In the genomic region with DNA sequence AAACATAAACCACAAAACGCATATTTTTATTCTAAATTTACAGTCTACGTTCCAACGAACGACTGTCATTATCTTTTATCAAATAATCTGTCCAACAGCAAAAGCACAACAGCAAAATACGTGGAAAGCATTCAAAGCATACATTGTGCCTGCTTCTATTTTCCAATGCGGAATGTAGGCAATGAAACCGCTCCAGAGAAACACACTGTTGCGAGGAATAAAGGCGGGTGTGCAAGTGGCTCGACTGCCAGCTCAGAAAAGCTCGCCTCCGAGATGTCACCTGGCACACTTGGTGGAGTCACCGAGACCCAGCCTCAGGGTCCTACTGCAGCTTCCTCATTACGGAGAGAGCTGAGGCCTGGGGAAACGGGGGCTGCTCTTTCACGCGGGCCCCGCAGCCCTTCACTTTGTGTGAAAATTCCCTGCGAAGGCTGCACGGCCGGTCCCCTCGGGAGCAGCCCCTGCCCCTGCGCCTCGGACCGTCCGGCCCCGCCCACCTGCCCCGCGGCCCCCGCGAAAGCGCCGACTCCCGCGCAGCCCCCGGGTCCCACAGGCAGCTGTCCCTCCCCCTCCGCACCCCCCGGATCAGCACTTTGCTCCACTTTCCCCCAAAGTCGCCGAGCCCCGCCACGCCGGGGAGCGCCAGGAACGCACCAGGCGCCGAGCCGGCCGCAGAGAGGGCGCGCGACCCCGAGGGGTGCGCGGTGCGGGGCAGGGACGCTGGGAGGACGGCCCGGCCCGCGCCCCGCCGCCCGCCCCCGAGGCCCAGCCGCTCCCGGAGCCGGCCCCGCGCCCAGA, we compare ENCODE assay signal across 1 cellular context.
TF ChIP-seq lines count a peak whose summit lies in the region.

No MANE protein-coding gene starts in this region.

TF ChIP-seq in GM12878, 131 proteins besides CTCF, POLR2A, EP300 and RAD21 (continued from another document):
- TF ChIP-seq, protein P1, sequence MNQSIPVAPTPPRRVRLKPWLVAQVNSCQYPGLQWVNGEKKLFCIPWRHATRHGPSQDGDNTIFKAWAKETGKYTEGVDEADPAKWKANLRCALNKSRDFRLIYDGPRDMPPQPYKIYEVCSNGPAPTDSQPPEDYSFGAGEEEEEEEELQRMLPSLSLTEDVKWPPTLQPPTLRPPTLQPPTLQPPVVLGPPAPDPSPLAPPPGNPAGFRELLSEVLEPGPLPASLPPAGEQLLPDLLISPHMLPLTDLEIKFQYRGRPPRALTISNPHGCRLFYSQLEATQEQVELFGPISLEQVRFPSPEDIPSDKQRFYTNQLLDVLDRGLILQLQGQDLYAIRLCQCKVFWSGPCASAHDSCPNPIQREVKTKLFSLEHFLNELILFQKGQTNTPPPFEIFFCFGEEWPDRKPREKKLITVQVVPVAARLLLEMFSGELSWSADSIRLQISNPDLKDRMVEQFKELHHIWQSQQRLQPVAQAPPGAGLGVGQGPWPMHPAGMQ (IDR thresholded peaks at IDR 0.05; ENCODE audit: borderline replicate concordance), result no peak
- TF ChIP-seq SMARCA5 (IDR thresholded peaks at IDR 0.05), result 0 out of 2 replicates have a peak, but pooled peaks have one; percentile 26
- no peak for TF ChIP-seq MEF2A (IDR thresholded peaks at IDR 0.05; ENCODE audit: insufficient read depth, low read depth, low read length)
- TF ChIP-seq BHLHE40 (IDR thresholded peaks at IDR 0.05; ENCODE audit: borderline replicate concordance in 1 of 2, low read depth in 2 of 2, low read length in 1 of 2), result peak in 1 of 2 experiments; percentile 37; a peak in 1 of 4 replicates
- no peak for TF ChIP-seq ZNF217 (IDR thresholded peaks at IDR 0.05)
- no peak for TF ChIP-seq RELA (IDR thresholded peaks at IDR 0.05; ENCODE audit: borderline replicate concordance, partially characterized antibody)
- TF ChIP-seq CHD1 (IDR thresholded peaks at IDR 0.05; ENCODE audit: low read depth, low read length), result no peak
- TF ChIP-seq FOXM1 (IDR thresholded peaks at IDR 0.05; ENCODE audit: low read depth, low read length), result no peak
- 0 out of 2 replicates have a peak, but pooled peaks have one; percentile 10 for TF ChIP-seq RAD51 (IDR thresholded peaks at IDR 0.05)
- TF ChIP-seq, protein P2, sequence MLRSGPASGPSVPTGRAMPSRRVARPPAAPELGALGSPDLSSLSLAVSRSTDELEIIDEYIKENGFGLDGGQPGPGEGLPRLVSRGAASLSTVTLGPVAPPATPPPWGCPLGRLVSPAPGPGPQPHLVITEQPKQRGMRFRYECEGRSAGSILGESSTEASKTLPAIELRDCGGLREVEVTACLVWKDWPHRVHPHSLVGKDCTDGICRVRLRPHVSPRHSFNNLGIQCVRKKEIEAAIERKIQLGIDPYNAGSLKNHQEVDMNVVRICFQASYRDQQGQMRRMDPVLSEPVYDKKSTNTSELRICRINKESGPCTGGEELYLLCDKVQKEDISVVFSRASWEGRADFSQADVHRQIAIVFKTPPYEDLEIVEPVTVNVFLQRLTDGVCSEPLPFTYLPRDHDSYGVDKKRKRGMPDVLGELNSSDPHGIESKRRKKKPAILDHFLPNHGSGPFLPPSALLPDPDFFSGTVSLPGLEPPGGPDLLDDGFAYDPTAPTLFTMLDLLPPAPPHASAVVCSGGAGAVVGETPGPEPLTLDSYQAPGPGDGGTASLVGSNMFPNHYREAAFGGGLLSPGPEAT (IDR thresholded peaks at IDR 0.05; ENCODE audit: low read depth), result 0 out of 2 replicates have a peak, but pooled peaks have one; percentile 29
- TF ChIP-seq SPI1 (IDR thresholded peaks at IDR 0.05; ENCODE audit: borderline replicate concordance, insufficient read depth, low read depth, low read length), result peak; percentile 9; the same call in 1 of the 2 replicates
- TF ChIP-seq CHD2 (IDR thresholded peaks at IDR 0.05; ENCODE audit: borderline replicate concordance, low read depth, low read length), result 0 out of 2 replicates have a peak, but pooled peaks have one; percentile 34
- TF ChIP-seq RCOR1 (conservative IDR thresholded peaks at IDR 0.05; ENCODE audit: low read depth, low read length), result no peak
- 0 out of 2 replicates have a peak, but pooled peaks have one; percentile 12 for TF ChIP-seq NR2F1 (conservative IDR thresholded peaks at IDR 0.05)
- TF ChIP-seq, protein P3, sequence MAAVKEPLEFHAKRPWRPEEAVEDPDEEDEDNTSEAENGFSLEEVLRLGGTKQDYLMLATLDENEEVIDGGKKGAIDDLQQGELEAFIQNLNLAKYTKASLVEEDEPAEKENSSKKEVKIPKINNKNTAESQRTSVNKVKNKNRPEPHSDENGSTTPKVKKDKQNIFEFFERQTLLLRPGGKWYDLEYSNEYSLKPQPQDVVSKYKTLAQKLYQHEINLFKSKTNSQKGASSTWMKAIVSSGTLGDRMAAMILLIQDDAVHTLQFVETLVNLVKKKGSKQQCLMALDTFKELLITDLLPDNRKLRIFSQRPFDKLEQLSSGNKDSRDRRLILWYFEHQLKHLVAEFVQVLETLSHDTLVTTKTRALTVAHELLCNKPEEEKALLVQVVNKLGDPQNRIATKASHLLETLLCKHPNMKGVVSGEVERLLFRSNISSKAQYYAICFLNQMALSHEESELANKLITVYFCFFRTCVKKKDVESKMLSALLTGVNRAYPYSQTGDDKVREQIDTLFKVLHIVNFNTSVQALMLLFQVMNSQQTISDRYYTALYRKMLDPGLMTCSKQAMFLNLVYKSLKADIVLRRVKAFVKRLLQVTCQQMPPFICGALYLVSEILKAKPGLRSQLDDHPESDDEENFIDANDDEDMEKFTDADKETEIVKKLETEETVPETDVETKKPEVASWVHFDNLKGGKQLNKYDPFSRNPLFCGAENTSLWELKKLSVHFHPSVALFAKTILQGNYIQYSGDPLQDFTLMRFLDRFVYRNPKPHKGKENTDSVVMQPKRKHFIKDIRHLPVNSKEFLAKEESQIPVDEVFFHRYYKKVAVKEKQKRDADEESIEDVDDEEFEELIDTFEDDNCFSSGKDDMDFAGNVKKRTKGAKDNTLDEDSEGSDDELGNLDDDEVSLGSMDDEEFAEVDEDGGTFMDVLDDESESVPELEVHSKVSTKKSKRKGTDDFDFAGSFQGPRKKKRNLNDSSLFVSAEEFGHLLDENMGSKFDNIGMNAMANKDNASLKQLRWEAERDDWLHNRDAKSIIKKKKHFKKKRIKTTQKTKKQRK (IDR thresholded peaks at IDR 0.05; ENCODE audit: low read depth, low read length), result no peak
- TF ChIP-seq SIN3A (IDR thresholded peaks at IDR 0.05; ENCODE audit: low read depth, low read length), result 0 out of 2 replicates have a peak, but pooled peaks have one; percentile 45
- TF ChIP-seq STAT1 (conservative IDR thresholded peaks at IDR 0.05), result no peak
- TF ChIP-seq, protein P4, sequence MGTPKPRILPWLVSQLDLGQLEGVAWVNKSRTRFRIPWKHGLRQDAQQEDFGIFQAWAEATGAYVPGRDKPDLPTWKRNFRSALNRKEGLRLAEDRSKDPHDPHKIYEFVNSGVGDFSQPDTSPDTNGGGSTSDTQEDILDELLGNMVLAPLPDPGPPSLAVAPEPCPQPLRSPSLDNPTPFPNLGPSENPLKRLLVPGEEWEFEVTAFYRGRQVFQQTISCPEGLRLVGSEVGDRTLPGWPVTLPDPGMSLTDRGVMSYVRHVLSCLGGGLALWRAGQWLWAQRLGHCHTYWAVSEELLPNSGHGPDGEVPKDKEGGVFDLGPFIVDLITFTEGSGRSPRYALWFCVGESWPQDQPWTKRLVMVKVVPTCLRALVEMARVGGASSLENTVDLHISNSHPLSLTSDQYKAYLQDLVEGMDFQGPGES (IDR thresholded peaks at IDR 0.05), result no peak
- TF ChIP-seq, protein P5, sequence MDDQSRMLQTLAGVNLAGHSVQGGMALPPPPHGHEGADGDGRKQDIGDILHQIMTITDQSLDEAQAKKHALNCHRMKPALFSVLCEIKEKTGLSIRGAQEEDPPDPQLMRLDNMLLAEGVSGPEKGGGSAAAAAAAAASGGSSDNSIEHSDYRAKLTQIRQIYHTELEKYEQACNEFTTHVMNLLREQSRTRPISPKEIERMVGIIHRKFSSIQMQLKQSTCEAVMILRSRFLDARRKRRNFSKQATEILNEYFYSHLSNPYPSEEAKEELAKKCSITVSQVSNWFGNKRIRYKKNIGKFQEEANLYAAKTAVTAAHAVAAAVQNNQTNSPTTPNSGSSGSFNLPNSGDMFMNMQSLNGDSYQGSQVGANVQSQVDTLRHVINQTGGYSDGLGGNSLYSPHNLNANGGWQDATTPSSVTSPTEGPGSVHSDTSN (IDR thresholded peaks at IDR 0.05; ENCODE audit: insufficient replicate concordance, low read depth, low read length), result no peak
- peak; percentile 15 for TF ChIP-seq MEF2B (IDR thresholded peaks at IDR 0.05; ENCODE audit: partially characterized antibody, poor library complexity, severe bottlenecking)
- TF ChIP-seq ASH2L (IDR thresholded peaks at IDR 0.05; ENCODE audit: borderline replicate concordance, low read depth), result no peak
- TF ChIP-seq BCL11A (IDR thresholded peaks at IDR 0.05; ENCODE audit: low read depth, low read length), result no peak
- TF ChIP-seq IKZF1 (conservative IDR thresholded peaks at IDR 0.05), result peak; percentile 15; the same call in 1 of the 2 replicates
- TF ChIP-seq EED (IDR thresholded peaks at IDR 0.05; ENCODE audit: low read depth), result peak; percentile 13; the same call in 1 of the 2 replicates
- peak; percentile 55; the same call in 1 of the 2 replicates for TF ChIP-seq LARP7 (IDR thresholded peaks at IDR 0.05)
- TF ChIP-seq MXI1 (IDR thresholded peaks at IDR 0.05; ENCODE audit: low read depth, low read length), result 0 out of 2 replicates have a peak, but pooled peaks have one; percentile 41
- peak in 1 of 2 experiments; percentile 45; a peak in 2 of 3 replicates for TF ChIP-seq EGR1 (IDR thresholded peaks at IDR 0.05; ENCODE audit: borderline replicate concordance in 1 of 2, low read depth in 2 of 2, low read length in 2 of 2)
